ENCODE assay signal across 8 cellular contexts in genomic region chr3:58419782-58420512, GRCh38. TPM values are rescaled to one million over a fixed set of nuclear protein-coding genes. Genes with fewer than 3 reads are reported as not detected.
DNase-seq lines count a peak whose midpoint lies in the region; ATAC-seq and TF ChIP-seq lines count a peak whose summit lies in the region.

No MANE protein-coding gene starts in this region.

- H3K4me3 ChIP-seq in ACC112 (ENCODE audit: low read depth, low read length) (no peak overlapping the region), vagina (peak overlapping the region; percentile 4 to 5), trophoblast cell (ENCODE audit: low read depth, low read length) (no peak overlapping the region)

- no peak overlapping the region for H2AFZ ChIP-seq in ACC112 (ENCODE audit: low read length, unreplicated experiment)
- H2AFZ ChIP-seq in trophoblast cell (ENCODE audit: insufficient read depth, low read length, poor library complexity): no peak overlapping the region

- no peak overlapping the region for H2BK5ac ChIP-seq in trophoblast cell (ENCODE audit: low read depth, low read length, poor library complexity)

- H4K12ac ChIP-seq in trophoblast cell (ENCODE audit: low read depth, low read length): no peak overlapping the region

- H3K9me3 ChIP-seq in vagina (no peaks in the 10 kb centered on the region), trophoblast cell (ENCODE audit: insufficient read depth, low read depth, low read length) (peaks cover 1% of the 10 kb centered on the region)

- no peak overlapping the region for H3K4ac ChIP-seq in trophoblast cell (ENCODE audit: low read depth, low read length)

- intact Hi-C loops in left cardiac atrium (cut with DNase I) (loop anchor here in 1 of 2 donors (5.0 kb wide), 1 partner anchor 112 kb away; no protein-coding TSS in a partner anchor), vagina (cut with DNase I) (loop anchor here (10.0 kb wide), 1 partner anchor 235 kb away; no protein-coding TSS in a partner anchor)

- no peak overlapping the region for H2AK5ac ChIP-seq in trophoblast cell (ENCODE audit: low read length)

- H2BK12ac ChIP-seq in trophoblast cell (ENCODE audit: low read length): no peak overlapping the region

- H3K36me3 ChIP-seq in ACC112 (ENCODE audit: insufficient read depth, low read length): peaks cover 8% of the 10 kb centered on the region
- peaks cover 0 to 41% of the 10 kb centered on the region in 2 donors for H3K36me3 ChIP-seq in vagina
- H3K36me3 ChIP-seq in trophoblast cell (ENCODE audit: control insufficient read depth in 1 of 2, insufficient read depth in 2 of 2, low read length in 2 of 2): peaks cover 21 to 27% of the 10 kb centered on the region in 2 experiments

- no peak overlapping the region for H3K14ac ChIP-seq in trophoblast cell (ENCODE audit: low read length)

- no CpG with 5 or more reads among the region's 7 CpGs for WGBS in trophoblast cell (ENCODE audit: extremely low coverage, insufficient coverage, insufficient read length)

- TF ChIP-seq POLR2A in vagina (IDR thresholded peaks at IDR 0.05): no peak

- no peaks in the 10 kb centered on the region for H3K27me3 ChIP-seq in ACC112 (ENCODE audit: insufficient read depth, low read length)
- no peaks in the 10 kb centered on the region for H3K27me3 ChIP-seq in vagina
- H3K27me3 ChIP-seq in trophoblast cell (ENCODE audit: insufficient read depth, low read length): no peaks in the 10 kb centered on the region

- no peaks in the 10 kb centered on the region for H3K79me2 ChIP-seq in ACC112 (ENCODE audit: control insufficient read depth, insufficient read depth, low read length, unreplicated experiment)
- no peaks in the 10 kb centered on the region for H3K79me2 ChIP-seq in trophoblast cell (ENCODE audit: control insufficient read depth, insufficient read depth, low read length, poor library complexity)

- H3K4me1 ChIP-seq in ACC112 (ENCODE audit: control insufficient read depth, insufficient read depth, low read length, unreplicated experiment) (peaks cover 13% of the 10 kb centered on the region), vagina (peaks cover 22% of the 10 kb centered on the region), trophoblast cell (ENCODE audit: control insufficient read depth in 1 of 2, insufficient read depth in 2 of 2, low read length in 2 of 2) (peaks cover 7 to 11% of the 10 kb centered on the region in 2 experiments)

- no peak for TF ChIP-seq CTCF in vagina (IDR thresholded peaks at IDR 0.05)

- H4K8ac ChIP-seq in trophoblast cell (ENCODE audit: low read depth, low read length): no peak overlapping the region

- ATAC-seq in GM19351 (IDR thresholded peaks at IDR 0.05; ENCODE audit: unreplicated experiment) (peak; percentile 75), HG03520 (IDR thresholded peaks at IDR 0.05; ENCODE audit: unreplicated experiment) (peak; percentile 68), left cardiac atrium (peak; percentile 78 to 87)

- no peak overlapping the region for H4K91ac ChIP-seq in trophoblast cell (ENCODE audit: low read depth, low read length)

- H3K23ac ChIP-seq in trophoblast cell (ENCODE audit: low read length): no peak overlapping the region

- H3K27ac ChIP-seq in ACC112 (ENCODE audit: low read depth, low read length) (peak overlapping the region; percentile 52), vagina (peak overlapping the region; percentile 83), trophoblast cell (ENCODE audit: low read depth, low read length) (no peak overlapping the region)

- H3K79me1 ChIP-seq in trophoblast cell (ENCODE audit: low read length): peaks cover 7% of the 10 kb centered on the region

- no peak overlapping the region for H3K9ac ChIP-seq in trophoblast cell (ENCODE audit: low read length)

- H3K4me2 ChIP-seq in trophoblast cell (ENCODE audit: low read length): no peak overlapping the region

- DNase-seq in left cardiac atrium (peak; percentile 68), vagina (ENCODE audit: extremely low spot score in 2 of 2) (no peak), trophoblast cell (no peak), medulla oblongata (ENCODE audit: extremely low spot score) (no peak), NCI-H446 treated with DMSO at 0.1 percent for 48 hours (lab: John Stamatoyannopoulos, UW) (no peak)

- H3K18ac ChIP-seq in trophoblast cell (ENCODE audit: low read length): no peak overlapping the region

- H2BK120ac ChIP-seq in trophoblast cell (ENCODE audit: insufficient read depth, low read length, poor library complexity): no peak overlapping the region

RNA-seq across cellular contexts. Expression of gene PDHB, which starts 13.7 kb away (rescaled TPM):
- 100 to 1,000 TPM; 121 to 146 TPM for total RNA-seq in left cardiac atrium
- total RNA-seq in vagina: 76.1 TPM
- polyA plus RNA-seq in trophoblast cell (2013): 72.4 and 74.4 TPM in 2 replicates

Comparison
In these comparisons a context has a peak if more than half of its experiments do, and no peak if none do; other contexts are left out.
1. H3K4me3 ChIP-seq: peak in vagina (2 of 2); none in ACC112 (single experiment) and trophoblast cell (single experiment).
2. Peak in every context shown above with its lines, with median percentiles within 50 percentile points of each other: ATAC-seq.